Comparison of ENCODE assay signal across 18 cellular contexts in the genomic region with DNA sequence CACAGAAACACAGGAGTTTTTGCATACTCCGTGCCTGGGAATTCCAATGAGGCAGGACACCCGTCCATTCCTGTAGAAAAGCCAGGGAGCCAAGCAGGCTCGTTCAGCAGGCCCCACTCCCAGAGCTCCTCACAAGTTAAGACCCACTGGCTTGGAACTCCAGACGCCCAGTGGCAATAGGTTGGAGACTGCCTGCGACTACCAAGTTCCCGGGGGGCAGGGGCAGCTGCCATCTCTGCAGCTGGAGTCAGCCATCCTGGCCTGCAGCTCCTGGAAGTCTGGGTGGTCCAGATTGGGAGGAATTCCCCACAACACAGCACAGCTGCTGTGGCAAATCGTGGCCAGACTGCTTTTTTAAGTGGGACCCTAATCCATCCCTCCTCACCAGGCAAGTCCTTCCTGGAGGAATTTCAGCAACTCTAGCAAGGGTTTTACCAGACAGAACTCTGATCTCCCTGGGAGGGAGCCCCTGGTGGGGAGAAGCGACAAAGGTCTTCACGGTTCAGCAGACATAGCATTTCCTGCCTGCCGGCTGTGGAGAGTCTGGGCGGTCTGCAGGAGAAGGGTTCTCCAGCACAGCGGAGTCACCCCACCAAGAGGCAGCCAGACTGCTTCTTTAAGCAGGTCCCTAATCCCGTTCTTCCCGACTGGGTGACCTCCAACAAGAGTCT.
A peak's percentile ranks its signal among the peaks of the same experiment; 100 is the strongest.
DNase-seq lines count a peak whose midpoint lies in the region; ATAC-seq, FAIRE-seq and TF ChIP-seq lines count a peak whose summit lies in the region.
"Had no signal": no experiment of that assay in that cellular context is flagged by ENCODE, and none has a peak within 500 bp of the region (broad histone marks: within the 10 kb centered on the region; RNA-seq: fewer than 3 reads in every experiment).

No MANE protein-coding gene starts in this region.

- peaks cover 3% of the 10 kb centered on the region; the same call in 1 of the 2 replicates for H3K9me3 Mint-ChIP-seq in WTC11
- H3K9me3 Mint-ChIP-seq in activated CD4-positive, alpha-beta memory T cell treated with anti-CD3 and anti-CD28 coated beads for 36 hours = peaks cover 2% of the 10 kb centered on the region
- H3K9me3 Mint-ChIP-seq: brain had no signal

- no peak overlapping the region for H3K4me3 Mint-ChIP-seq in WTC11
- H3K4me3 Mint-ChIP-seq in activated CD4-positive, alpha-beta memory T cell treated with anti-CD3 and anti-CD28 coated beads for 36 hours = no peak overlapping the region
- H3K4me3 Mint-ChIP-seq: activated CD4-positive, alpha-beta memory T cell treated with anti-CD3 and anti-CD28 coated beads, Interleukin-2, amount 10 ng/mL, durations not matched to agents 7 days and 5 days; activated T-cell treated with anti-CD3 and anti-CD28 coated beads, Interleukin-2, amount 50 U/mL, for 4 hours; B cell; brain had no signal

- H3K4me1 Mint-ChIP-seq in WTC11 = peaks cover 20% of the 10 kb centered on the region
- H3K4me1 Mint-ChIP-seq in activated CD4-positive, alpha-beta memory T cell treated with anti-CD3 and anti-CD28 coated beads for 36 hours (ENCODE audit: low read depth) = no peaks in the 10 kb centered on the region
- H3K4me1 Mint-ChIP-seq: activated CD4-positive, alpha-beta memory T cell treated with anti-CD3 and anti-CD28 coated beads, Interleukin-2, amount 10 ng/mL, durations not matched to agents 7 days and 5 days; B cell; brain had no signal

- no peak for TF ChIP-seq POLR2A in H54 (IDR thresholded peaks at IDR 0.05; ENCODE audit: low read depth, low read length)

- CTCF ChIA-PET in WTC11 (lab: Charles Lee) = interaction anchor here (1.4 kb wide), 2 partner anchors 76 to 116 kb away, joined by 5 read pairs; no protein-coding TSS in a partner anchor
- CTCF ChIA-PET in activated CD4-positive, alpha-beta memory T cell treated with anti-CD3 and anti-CD28 coated beads for 36 hours (lab: Charles Lee) = no interaction called here

- H3K27ac Mint-ChIP-seq in WTC11 = no peak overlapping the region
- no peak overlapping the region for H3K27ac Mint-ChIP-seq in activated CD4-positive, alpha-beta memory T cell treated with anti-CD3 and anti-CD28 coated beads for 36 hours
- H3K27ac Mint-ChIP-seq: activated CD4-positive, alpha-beta memory T cell treated with anti-CD3 and anti-CD28 coated beads, Interleukin-2, amount 10 ng/mL, durations not matched to agents 7 days and 5 days; activated naive CD4-positive, alpha-beta T cell treated with anti-CD3 and anti-CD28 coated beads, Interleukin-2, amount 50 U/mL, for 72 hours; B cell; brain had no signal

- peak; percentile 88 for ATAC-seq in WTC11
- ATAC-seq in HG02938 (IDR thresholded peaks at IDR 0.05; ENCODE audit: unreplicated experiment) = no peak
- ATAC-seq: activated naive CD4-positive, alpha-beta T cell treated with anti-CD3 and anti-CD28 coated beads, Interleukin-2, amount 50 U/mL, for 72 hours; activated T-cell treated with anti-CD3 and anti-CD28 coated beads, Interleukin-2, amount 50 U/mL, for 4 hours had no signal

- peak; percentile 11 for DNase-seq in HK-2 (ENCODE audit: unreplicated experiment)
- peak; percentile 57 for DNase-seq in WTC11 (ENCODE audit: low spot score)
- DNase-seq in kidney tubule cell (ENCODE audit: low spot score) = peak; percentile 78
- DNase-seq in activated CD4-positive, alpha-beta memory T cell treated with anti-CD3 and anti-CD28 coated beads for 36 hours = no peak
- no peak for DNase-seq in H54 (ENCODE audit: insufficient read length, low spot score)
- no peak for DNase-seq in putamen (ENCODE audit: low spot score)
- DNase-seq: activated CD4-positive, alpha-beta memory T cell treated with anti-CD3 and anti-CD28 coated beads, Interleukin-2, amount 10 ng/mL, durations not matched to agents 7 days and 5 days; activated T-cell treated with anti-CD3 and anti-CD28 coated beads, Interleukin-2, amount 50 U/mL, for 4 hours; NCI-H1694 treated with DMSO at 0.1 percent for 48 hours; NCI-H446; stimulated activated CD4-positive, alpha-beta T cell treated with anti-CD3 and anti-CD28 coated beads, Interleukin-4, amount 100 ng/mL, for 1 hour; substantia nigra; T-helper 1 cell had no signal

- no peak for TF ChIP-seq CTCF in WTC11 (IDR thresholded peaks at IDR 0.05)

- peaks cover 10% of the 10 kb centered on the region for H3K27me3 Mint-ChIP-seq in WTC11 (ENCODE audit: low read depth)
- no peaks in the 10 kb centered on the region for H3K27me3 Mint-ChIP-seq in activated CD4-positive, alpha-beta memory T cell treated with anti-CD3 and anti-CD28 coated beads for 36 hours
- H3K27me3 Mint-ChIP-seq: activated CD4-positive, alpha-beta memory T cell treated with anti-CD3 and anti-CD28 coated beads, Interleukin-2, amount 10 ng/mL, durations not matched to agents 7 days and 5 days; B cell had no signal

- H3K36me3 Mint-ChIP-seq in WTC11 = peaks cover 2% of the 10 kb centered on the region
- H3K36me3 Mint-ChIP-seq in activated CD4-positive, alpha-beta memory T cell treated with anti-CD3 and anti-CD28 coated beads for 36 hours = no peaks in the 10 kb centered on the region
- H3K36me3 Mint-ChIP-seq: activated naive CD4-positive, alpha-beta T cell treated with anti-CD3 and anti-CD28 coated beads, Interleukin-2, amount 50 U/mL, for 72 hours; brain had no signal

- POLR2A ChIA-PET in WTC11 (lab: Charles Lee) = no interaction called here
- POLR2A ChIA-PET in activated CD4-positive, alpha-beta memory T cell treated with anti-CD3 and anti-CD28 coated beads for 36 hours (lab: Charles Lee) = no interaction called here

- intact Hi-C loops in activated CD4-positive, alpha-beta memory T cell treated with anti-CD3 and anti-CD28 coated beads for 36 hours (cut with micrococcal nuclease) = no loop called here

- FAIRE-seq in H54 (lab: Jason Lieb, UNC) = no peak
- FAIRE-seq: colon had no signal

TF ChIP-seq in WTC11, 78 proteins besides CTCF, POLR2A, EP300 and RAD21:
- TF ChIP-seq FOXJ3 (CRISPR knock-in tag; IDR thresholded peaks at IDR 0.05; ENCODE audit: borderline replicate concordance) (no peak), ATF2 (CRISPR knock-in tag; IDR thresholded peaks at IDR 0.05; ENCODE audit: borderline replicate concordance, low read depth) (no peak), NFATC4 (CRISPR knock-in tag; IDR thresholded peaks at IDR 0.05) (no peak), PRRX2 (CRISPR knock-in tag; IDR thresholded peaks at IDR 0.05) (no peak), ATF1 (CRISPR knock-in tag; IDR thresholded peaks at IDR 0.05) (no peak), NR2C2 (CRISPR knock-in tag; IDR thresholded peaks at IDR 0.05) (no peak), MYBL2 (CRISPR knock-in tag; IDR thresholded peaks at IDR 0.05) (no peak), E2F4 (CRISPR knock-in tag; IDR thresholded peaks at IDR 0.05; ENCODE audit: borderline replicate concordance, low read depth) (no peak), CREM (CRISPR knock-in tag; IDR thresholded peaks at IDR 0.05) (no peak)
- TF ChIP-seq, protein P1, sequence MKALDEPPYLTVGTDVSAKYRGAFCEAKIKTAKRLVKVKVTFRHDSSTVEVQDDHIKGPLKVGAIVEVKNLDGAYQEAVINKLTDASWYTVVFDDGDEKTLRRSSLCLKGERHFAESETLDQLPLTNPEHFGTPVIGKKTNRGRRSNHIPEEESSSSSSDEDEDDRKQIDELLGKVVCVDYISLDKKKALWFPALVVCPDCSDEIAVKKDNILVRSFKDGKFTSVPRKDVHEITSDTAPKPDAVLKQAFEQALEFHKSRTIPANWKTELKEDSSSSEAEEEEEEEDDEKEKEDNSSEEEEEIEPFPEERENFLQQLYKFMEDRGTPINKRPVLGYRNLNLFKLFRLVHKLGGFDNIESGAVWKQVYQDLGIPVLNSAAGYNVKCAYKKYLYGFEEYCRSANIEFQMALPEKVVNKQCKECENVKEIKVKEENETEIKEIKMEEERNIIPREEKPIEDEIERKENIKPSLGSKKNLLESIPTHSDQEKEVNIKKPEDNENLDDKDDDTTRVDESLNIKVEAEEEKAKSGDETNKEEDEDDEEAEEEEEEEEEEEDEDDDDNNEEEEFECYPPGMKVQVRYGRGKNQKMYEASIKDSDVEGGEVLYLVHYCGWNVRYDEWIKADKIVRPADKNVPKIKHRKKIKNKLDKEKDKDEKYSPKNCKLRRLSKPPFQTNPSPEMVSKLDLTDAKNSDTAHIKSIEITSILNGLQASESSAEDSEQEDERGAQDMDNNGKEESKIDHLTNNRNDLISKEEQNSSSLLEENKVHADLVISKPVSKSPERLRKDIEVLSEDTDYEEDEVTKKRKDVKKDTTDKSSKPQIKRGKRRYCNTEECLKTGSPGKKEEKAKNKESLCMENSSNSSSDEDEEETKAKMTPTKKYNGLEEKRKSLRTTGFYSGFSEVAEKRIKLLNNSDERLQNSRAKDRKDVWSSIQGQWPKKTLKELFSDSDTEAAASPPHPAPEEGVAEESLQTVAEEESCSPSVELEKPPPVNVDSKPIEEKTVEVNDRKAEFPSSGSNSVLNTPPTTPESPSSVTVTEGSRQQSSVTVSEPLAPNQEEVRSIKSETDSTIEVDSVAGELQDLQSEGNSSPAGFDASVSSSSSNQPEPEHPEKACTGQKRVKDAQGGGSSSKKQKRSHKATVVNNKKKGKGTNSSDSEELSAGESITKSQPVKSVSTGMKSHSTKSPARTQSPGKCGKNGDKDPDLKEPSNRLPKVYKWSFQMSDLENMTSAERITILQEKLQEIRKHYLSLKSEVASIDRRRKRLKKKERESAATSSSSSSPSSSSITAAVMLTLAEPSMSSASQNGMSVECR (CRISPR knock-in tag; IDR thresholded peaks at IDR 0.05; ENCODE audit: borderline replicate concordance) = no peak

Comparison
In these comparisons a context has a peak if more than half of its experiments do, and no peak if none do; other contexts are left out.
1. DNase-seq: peak in HK-2 (single experiment), WTC11 (single experiment) and kidney tubule cell (single experiment); none in activated CD4-positive, alpha-beta memory T cell treated with anti-CD3 and anti-CD28 coated beads for 36 hours (single experiment), H54 (single experiment) and putamen (single experiment).